Comparison of ENCODE assay signal across 23 cellular contexts in the genomic region with DNA sequence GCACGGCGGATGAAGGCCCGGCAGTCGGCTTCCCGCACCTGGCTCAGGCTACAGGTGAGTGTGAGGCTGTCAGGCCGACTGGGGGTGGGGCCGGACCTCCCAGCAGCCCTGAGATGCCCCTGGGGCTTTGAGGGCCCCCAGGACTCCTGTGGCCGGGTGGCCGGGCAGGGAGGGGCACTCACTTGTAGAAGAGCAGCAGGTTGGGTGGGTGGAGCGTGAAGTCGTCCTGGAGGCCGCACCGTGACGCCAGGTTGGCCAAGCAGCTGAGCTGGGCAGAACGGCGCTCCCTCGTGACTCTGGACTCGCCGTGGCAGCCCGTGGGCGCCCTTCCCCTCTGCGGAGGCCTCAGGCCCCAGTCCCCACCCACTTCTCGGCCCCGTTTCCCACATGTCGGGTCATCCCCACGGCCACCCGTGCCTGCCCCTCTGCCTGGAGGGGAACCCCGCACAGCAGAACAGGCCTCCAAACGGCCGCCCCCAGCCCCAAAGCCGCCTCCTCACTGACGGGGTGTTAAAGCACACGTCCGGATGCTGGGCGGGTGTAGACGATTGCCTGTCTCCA. TPM values are rescaled to one million over a fixed set of nuclear protein-coding genes. Genes with fewer than 3 reads are reported as not detected.
"Had no signal": no experiment of that assay in that cellular context is flagged by ENCODE, and none has a peak within 500 bp of the region (broad histone marks: within the 10 kb centered on the region; RNA-seq: fewer than 3 reads in every experiment).

No MANE protein-coding gene starts in this region.

- H3K36me3 ChIP-seq: MG63, SJCRH30 had no signal

- H3K9me3 ChIP-seq: MG63, SJCRH30 had no signal

- DNase-seq: Karpas-422, KG1, MG63, NCI-H1092, NCI-H1105 treated with DMSO at 0.1 percent for 48 hours, NCI-H1417 treated with DMSO at 0.1 percent for 48 hours, NCI-H1694, NCI-H187 treated with DMSO at 0.1 percent for 48 hours, NCI-H2029 treated with DMSO at 0.1 percent for 48 hours, NCI-H2171 treated with DMSO at 0.1 percent for 48 hours, NCI-H345, NCI-H446 treated with DMSO at 0.1 percent for 48 hours, NCI-H510A treated with DMSO at 0.1 percent for 48 hours, NCI-H526, PC-3, SHP77 treated with DMSO at 0.1 percent for 48 hours, SJCRH30, T-helper 1 cell had no signal

- ATAC-seq: Panc1, PC-3, SK-N-SH treated with all-trans-retinoic acid at 6 μM for 48 hours had no signal

- H3K4me3 ChIP-seq: MG63, SJCRH30 had no signal

- H3K27ac ChIP-seq: RWPE1, SJCRH30 had no signal

RNA-seq across cellular contexts. Expression of a gene that starts 14.8 kb away (rescaled TPM):
- total RNA-seq: SJCRH30 had no signal

RNA-seq across cellular contexts. Expression of a gene that starts 25.2 kb away (rescaled TPM):
- total RNA-seq: HT-29, OCI-LY7, PC-3, SJCRH30 had no signal
